In genomic region chr20:63631426-63631825, GRCh38 we compare ENCODE assay signal across 8 cellular contexts. TPM values are rescaled to one million over a fixed set of nuclear protein-coding genes. Genes with fewer than 3 reads are reported as not detected.
DNase-seq lines count a peak whose midpoint lies in the region; ATAC-seq and TF ChIP-seq lines count a peak whose summit lies in the region.
"Not testable (repeated sequence)": the region's sequence is repeated elsewhere in the genome, so short reads cannot be mapped to it uniquely, and the experiment has no call there.

No MANE protein-coding gene starts in this region.

- peak in 1 of 2 donors; percentile 12 for TF ChIP-seq POLR2A in thyroid gland (IDR thresholded peaks at IDR 0.05)

- H3K36me3 ChIP-seq in BE2C; liver (ENCODE audit: control insufficient read depth in 4 of 4, insufficient read depth in 3 of 4, low read depth in 1 of 4, low read length in 3 of 4); neural progenitor cell; thyroid gland: not testable (repeated sequence)

- peaks cover 17% of the 10 kb centered on the region for H3F3A ChIP-seq in neural progenitor cell (ENCODE audit: low read depth)

- H3K4me1 Mint-ChIP-seq in activated CD4-positive, alpha-beta T cell treated with anti-CD3 and anti-CD28 coated beads for 36 hours: peaks cover 56% of the 10 kb centered on the region
- H3K4me1 Mint-ChIP-seq in central memory CD8-positive, alpha-beta T cell: peaks cover 28% of the 10 kb centered on the region
- not testable (repeated sequence) for H3K4me1 Mint-ChIP-seq in neural progenitor cell

- CTCF ChIA-PET in activated CD4-positive, alpha-beta T cell treated with anti-CD3 and anti-CD28 coated beads for 36 hours (lab: Charles Lee): interaction anchor here (0.7 to 1.1 kb wide), 2 partner anchors 10 to 76 kb away, joined by 3 to 4 read pairs; no protein-coding TSS in a partner anchor

- not testable (repeated sequence) for H3K4me1 ChIP-seq in BE2C; liver (ENCODE audit: control insufficient read depth in 4 of 4, insufficient read depth in 4 of 4, low read length in 3 of 4); neural progenitor cell
- peaks cover 61 to 67% of the 10 kb centered on the region in 2 donors for H3K4me1 ChIP-seq in thyroid gland

- WGBS in liver: 51% methylated on average over 10 of the region's 10 CpGs
- WGBS in thyroid gland, 2 donors: 29 to 35% methylated on average over 10 of the region's 10 CpGs

- H3K79me2 ChIP-seq in neural progenitor cell (ENCODE audit: low read depth): not testable (repeated sequence)

- H3K4me3 ChIP-seq in BE2C (ENCODE audit: low read depth, low read length); liver (ENCODE audit: low read depth in 1 of 3, low read length in 3 of 3); neural progenitor cell; thyroid gland (replicated peaks in 1 of 3): not testable (repeated sequence)

- H3K27me3 Mint-ChIP-seq in activated CD4-positive, alpha-beta T cell treated with anti-CD3 and anti-CD28 coated beads for 36 hours; central memory CD8-positive, alpha-beta T cell; neural progenitor cell (ENCODE audit: insufficient read depth, low read depth): not testable (repeated sequence)

- H2AFZ ChIP-seq in neural progenitor cell (replicated peaks): not testable (repeated sequence)

- POLR2A ChIA-PET in activated CD4-positive, alpha-beta T cell treated with anti-CD3 and anti-CD28 coated beads for 36 hours (lab: Charles Lee): not testable (repeated sequence)

- TF ChIP-seq CTCF in BE2C (IDR thresholded peaks at IDR 0.05; ENCODE audit: low read depth, low read length); liver (IDR thresholded peaks at IDR 0.05; ENCODE audit: low read depth, low read length, missing input control); neural progenitor cell (IDR thresholded peaks at IDR 0.05); thyroid gland (IDR thresholded peaks at IDR 0.05): not testable (repeated sequence)

- H3K27ac Mint-ChIP-seq in activated CD4-positive, alpha-beta T cell treated with anti-CD3 and anti-CD28 coated beads for 36 hours: peak overlapping the region; percentile 42
- H3K27ac Mint-ChIP-seq in central memory CD8-positive, alpha-beta T cell (ENCODE audit: low read depth); neural progenitor cell: not testable (repeated sequence)

- H3K4me3 Mint-ChIP-seq in activated CD4-positive, alpha-beta T cell treated with anti-CD3 and anti-CD28 coated beads for 36 hours; neural progenitor cell: not testable (repeated sequence)
- peak overlapping the region; percentile 34 for H3K4me3 Mint-ChIP-seq in central memory CD8-positive, alpha-beta T cell

- not testable (repeated sequence) for ATAC-seq in activated CD4-positive, alpha-beta T cell treated with anti-CD3 and anti-CD28 coated beads for 36 hours; central memory CD8-positive, alpha-beta T cell (replicated peaks; ENCODE audit: extremely low read depth, poor library complexity, severe bottlenecking); left cardiac atrium

- not testable (repeated sequence) for H4K20me1 ChIP-seq in neural progenitor cell (ENCODE audit: low read depth)

- not testable (repeated sequence) for H3K9ac ChIP-seq in liver (ENCODE audit: low read depth in 1 of 2, low read length in 2 of 2); neural progenitor cell

- H3K27me3 ChIP-seq in BE2C; liver (ENCODE audit: control insufficient read depth in 4 of 4, insufficient read depth in 4 of 4, low read length in 3 of 4); neural progenitor cell; thyroid gland: not testable (repeated sequence)

- peak; percentile 1 for DNase-seq in BE2C
- DNase-seq in ELF-1 (ENCODE audit: low read depth, low spot score): peak; percentile 65
- DNase-seq in activated CD4-positive, alpha-beta T cell treated with anti-CD3 and anti-CD28 coated beads for 36 hours; central memory CD8-positive, alpha-beta T cell (ENCODE audit: low spot score in 2 of 2): not testable (repeated sequence)
- peak; percentile 56 for DNase-seq in left cardiac atrium
- DNase-seq in neural progenitor cell (ENCODE audit: low spot score): peak; percentile 42
- peak; percentile 95 for DNase-seq in thyroid gland

- H3K9me3 Mint-ChIP-seq in activated CD4-positive, alpha-beta T cell treated with anti-CD3 and anti-CD28 coated beads for 36 hours (ENCODE audit: low read depth); central memory CD8-positive, alpha-beta T cell; neural progenitor cell: not testable (repeated sequence)

- H3K27ac ChIP-seq in liver (ENCODE audit: low read depth in 1 of 2, low read length in 2 of 2); neural progenitor cell: not testable (repeated sequence)
- H3K27ac ChIP-seq in thyroid gland: peak overlapping the region; percentile 91 to 99 (median 98)

- not testable (repeated sequence) for TF ChIP-seq RAD21 in liver (IDR thresholded peaks at IDR 0.05)

- intact Hi-C loops in activated CD4-positive, alpha-beta T cell treated with anti-CD3 and anti-CD28 coated beads for 36 hours (cut with DNase I, micrococcal nuclease): loop anchor here in 1 of 2 experiments (10.0 kb wide), 1 partner anchor 707 kb away; the partner anchor contains the start of gene DIDO1
- intact Hi-C loops in left cardiac atrium (cut with DNase I); thyroid gland (cut with DNase I): not testable (repeated sequence)

- peaks cover 18% of the 10 kb centered on the region for H3K36me3 Mint-ChIP-seq in activated CD4-positive, alpha-beta T cell treated with anti-CD3 and anti-CD28 coated beads for 36 hours (ENCODE audit: low read depth)
- peaks cover 20% of the 10 kb centered on the region for H3K36me3 Mint-ChIP-seq in central memory CD8-positive, alpha-beta T cell (ENCODE audit: insufficient read depth)
- H3K36me3 Mint-ChIP-seq in neural progenitor cell: not testable (repeated sequence)

- H3K9me3 ChIP-seq in BE2C; liver (ENCODE audit: control insufficient read depth in 4 of 4, low read length in 3 of 4); neural progenitor cell (ENCODE audit: low read depth); thyroid gland: not testable (repeated sequence)

- H3K4me2 ChIP-seq in neural progenitor cell: not testable (repeated sequence)

TF ChIP-seq in liver, 16 proteins besides CTCF, POLR2A, EP300 and RAD21:
- peak; percentile 47 for TF ChIP-seq NR2F2 (IDR thresholded peaks at IDR 0.05)

RNA-seq across cellular contexts. Expression of gene GMEB2, which starts 4.5 kb away (rescaled TPM):
- 21.2 TPM for polyA plus RNA-seq in BE2C (2012; ENCODE audit: insufficient read depth, insufficient read length, low read depth)
- 10 to 100 TPM; 14.0 to 14.1 TPM for total RNA-seq in activated CD4-positive, alpha-beta T cell treated with anti-CD3 and anti-CD28 coated beads for 36 hours
- 1 to 10 TPM; 5.7 to 7.9 TPM for total RNA-seq in left cardiac atrium
- 1 to 10 TPM; 6.6 to 8.6 TPM for total RNA-seq in liver
- polyA plus RNA-seq in liver: 1 to 10 TPM; 1.3 to 4.0 TPM
- 8.0 and 18.6 TPM in 2 replicates for total RNA-seq in neural progenitor cell (ENCODE audit: low replicate concordance)
- total RNA-seq in thyroid gland: 10 to 100 TPM; 23.1 to 34.9 (median 29.9) TPM

RNA-seq across cellular contexts. Expression of gene STMN3, which starts 21.8 kb away (rescaled TPM):
- 396 TPM for polyA plus RNA-seq in BE2C (2012; ENCODE audit: insufficient read depth, insufficient read length, low read depth)
- 10 to 100 TPM; 15.4 to 17.6 TPM for total RNA-seq in activated CD4-positive, alpha-beta T cell treated with anti-CD3 and anti-CD28 coated beads for 36 hours
- total RNA-seq in left cardiac atrium (1 to 10 TPM; 6.9 to 8.4 TPM), liver (1 to 10 TPM in 1 of 2 donors, under 1 TPM in 1; 0.67 to 2.9 TPM), neural progenitor cell (ENCODE audit: low replicate concordance) (3.3 and 6.1 TPM in 2 replicates), thyroid gland (10 to 100 TPM; 53.7 to 84.0 (median 66.1) TPM)
- polyA plus RNA-seq in liver: 1 to 10 TPM in 1 of 2 donors, under 1 TPM in 1; 0.42 to 1.2 TPM

RNA-seq across cellular contexts. Expression of gene RTEL1, which starts 26.7 kb away (rescaled TPM):
- polyA plus RNA-seq in BE2C (2012; ENCODE audit: insufficient read depth, insufficient read length, low read depth): 73.4 TPM
- 10 to 100 TPM; 44.5 to 44.7 TPM for total RNA-seq in activated CD4-positive, alpha-beta T cell treated with anti-CD3 and anti-CD28 coated beads for 36 hours
- 10 to 100 TPM; 13.5 to 17.3 TPM for total RNA-seq in left cardiac atrium
- 10 to 100 TPM; 10.4 to 16.9 TPM for total RNA-seq in liver
- polyA plus RNA-seq in liver: 1 to 10 TPM; 3.7 to 4.3 TPM
- total RNA-seq in neural progenitor cell (ENCODE audit: low replicate concordance): 6.0 and 16.7 TPM in 2 replicates
- 10 to 100 TPM; 14.1 to 87.4 (median 54.2) TPM for total RNA-seq in thyroid gland

RNA-seq across cellular contexts. Expression of gene HELZ2, which starts 57.4 kb away (rescaled TPM):
- 7.6 TPM for polyA plus RNA-seq in BE2C (2012; ENCODE audit: insufficient read depth, insufficient read length, low read depth)
- 10 to 100 TPM; 16.1 to 18.7 TPM for total RNA-seq in activated CD4-positive, alpha-beta T cell treated with anti-CD3 and anti-CD28 coated beads for 36 hours
- total RNA-seq in left cardiac atrium (10 to 100 TPM; 12.1 to 36.0 TPM), liver (10 to 100 TPM; 21.3 to 26.6 TPM), neural progenitor cell (ENCODE audit: low replicate concordance) (2.9 and 17.7 TPM in 2 replicates), thyroid gland (10 to 100 TPM; 24.3 to 45.5 (median 36.0) TPM)
- 1 to 10 TPM; 3.7 to 9.6 TPM for polyA plus RNA-seq in liver
